Comparison of ENCODE assay signal across 8 cellular contexts in genomic region chr9:98775831-98776441, GRCh38. TPM values are rescaled to one million over a fixed set of nuclear protein-coding genes. Genes with fewer than 3 reads are reported as not detected.
DNase-seq lines count a peak whose midpoint lies in the region; ATAC-seq, FAIRE-seq and TF ChIP-seq lines count a peak whose summit lies in the region.

No MANE protein-coding gene starts in this region.

- H2BK120ac ChIP-seq in H1 (replicated peaks; ENCODE audit: low read depth, low read length) = no peak overlapping the region

- H3K79me1 ChIP-seq in H1 (ENCODE audit: low read depth, low read length) = no peaks in the 10 kb centered on the region

- H3K4me3 ChIP-seq in H1 (ENCODE audit: extremely low read depth in 1 of 4, insufficient read depth in 2 of 4, low read depth in 3 of 4, low read length in 4 of 4) = no peak overlapping the region
- H3K4me3 ChIP-seq in ovary = no peak overlapping the region

- no peak overlapping the region for H4K91ac ChIP-seq in H1 (replicated peaks; ENCODE audit: insufficient read length, low read length)

- no peak overlapping the region for H3K4me3 Mint-ChIP-seq in activated CD4-positive, alpha-beta T cell treated with anti-CD3 and anti-CD28 coated beads for 36 hours
- no peak overlapping the region for H3K4me3 Mint-ChIP-seq in mesothelial cell of epicardium

- peak; percentile 47 for DNase-seq in activated CD4-positive, alpha-beta T cell treated with anti-CD3 and anti-CD28 coated beads for 36 hours
- DNase-seq in activated CD4-positive, alpha-beta T cell treated with anti-CD3 and anti-CD28 coated beads, Interleukin-2, amount 50 U/mL, for 1 hour = no peak
- DNase-seq in KG1 (lab: John Stamatoyannopoulos, UW) (peak; percentile 28), SK-MEL-5 (ENCODE audit: low read depth, low spot score) (peak; percentile 83), H1 (ENCODE audit: low read depth in 1 of 2, low spot score in 2 of 2) (peak in 1 of 2 experiments; percentile 67), mesothelial cell of epicardium (ENCODE audit: low spot score in 2 of 2, unreplicated experiment in 2 of 2) (no peak), ovary (no peak)

- H3K4ac ChIP-seq in H1 (replicated peaks; ENCODE audit: insufficient read length, low read depth, low read length) = no peak overlapping the region

- intact Hi-C loops in activated CD4-positive, alpha-beta T cell treated with anti-CD3 and anti-CD28 coated beads for 36 hours (cut with DNase I, micrococcal nuclease) = loop anchor here (1.0 to 10.0 kb wide), 5 partner anchors 231 to 701 kb away; no protein-coding TSS in a partner anchor
- intact Hi-C loops in ovary (cut with DNase I) = loop anchor here in 2 of 4 donors (10.0 kb wide), 2 partner anchors 461 to 571 kb away; no protein-coding TSS in a partner anchor

- no peaks in the 10 kb centered on the region for H3K79me2 ChIP-seq in H1 (ENCODE audit: control insufficient read depth in 1 of 2, insufficient read depth in 2 of 2, low read length in 2 of 2)

- H3K9me3 ChIP-seq in H1 (ENCODE audit: insufficient read depth in 2 of 2, low read depth in 1 of 2, low read length in 1 of 2) = no peaks in the 10 kb centered on the region
- no peaks in the 10 kb centered on the region for H3K9me3 ChIP-seq in ovary

- FAIRE-seq in H1 (lab: Jason Lieb, UNC) = peak; percentile 94

- H3K9me3 Mint-ChIP-seq in activated CD4-positive, alpha-beta T cell treated with anti-CD3 and anti-CD28 coated beads for 36 hours (ENCODE audit: low read depth) = no peaks in the 10 kb centered on the region
- H3K9me3 Mint-ChIP-seq in mesothelial cell of epicardium = no peaks in the 10 kb centered on the region

- no peak overlapping the region for H3K18ac ChIP-seq in H1 (ENCODE audit: extremely low read depth, low read length)

- no peak overlapping the region for H2BK5ac ChIP-seq in H1 (ENCODE audit: low read depth, low read length)

- H3K4me1 Mint-ChIP-seq in activated CD4-positive, alpha-beta T cell treated with anti-CD3 and anti-CD28 coated beads for 36 hours = no peaks in the 10 kb centered on the region
- no peaks in the 10 kb centered on the region for H3K4me1 Mint-ChIP-seq in mesothelial cell of epicardium

- H3K36me3 Mint-ChIP-seq in activated CD4-positive, alpha-beta T cell treated with anti-CD3 and anti-CD28 coated beads for 36 hours (ENCODE audit: low read depth) = peaks cover 20% of the 10 kb centered on the region
- H3K36me3 Mint-ChIP-seq in mesothelial cell of epicardium = peaks cover 29% of the 10 kb centered on the region

- no peak overlapping the region for H2BK15ac ChIP-seq in H1 (ENCODE audit: low read length)

- TF ChIP-seq POLR2A in H1 (IDR thresholded peaks at IDR 0.05; ENCODE audit: control extremely low read depth in 1 of 2, low read depth in 2 of 2, low read length in 2 of 2) = no peak
- TF ChIP-seq POLR2A in ovary (IDR thresholded peaks at IDR 0.05) = no peak

- H2AFZ ChIP-seq in H1 (ENCODE audit: low read length) = no peak overlapping the region

- CTCF ChIA-PET in activated CD4-positive, alpha-beta T cell treated with anti-CD3 and anti-CD28 coated beads for 36 hours (lab: Charles Lee) = interaction anchor here (0.6 to 4.2 kb wide), 19 partner anchors 9 to 886 kb away, joined by 3 to 34 read pairs (median 4); no protein-coding TSS in a partner anchor
- CTCF ChIA-PET in H1 (lab: Charles Lee; ENCODE audit: partially characterized antibody) = interaction anchor here (0.6 to 4.7 kb wide), 54 partner anchors 8 to 873 kb away, joined by 3 to 41 read pairs (median 4); no protein-coding TSS in a partner anchor

- peak; percentile 52 to 86 (median 83) for TF ChIP-seq CTCF in H1 (IDR thresholded peaks at IDR 0.05; ENCODE audit: control extremely low read depth in 1 of 3, insufficient read depth in 1 of 3, low read depth in 1 of 3, low read length in 3 of 3)
- peak; percentile 62 for TF ChIP-seq CTCF in mesothelial cell of epicardium (IDR thresholded peaks at IDR 0.05; ENCODE audit: unreplicated experiment)
- no peak for TF ChIP-seq CTCF in ovary (IDR thresholded peaks at IDR 0.05)

- no peak overlapping the region for H4K5ac ChIP-seq in H1 (ENCODE audit: insufficient read length, low read depth, low read length)

- peaks cover 2 to 8% of the 10 kb centered on the region in 2 experiments for H4K20me1 ChIP-seq in H1 (replicated peaks in 1 of 2; ENCODE audit: control insufficient read depth in 1 of 2, insufficient read depth in 2 of 2, low read length in 2 of 2)

- H3K4me2 ChIP-seq in H1 (ENCODE audit: insufficient read depth in 1 of 2, low read depth in 2 of 2, low read length in 2 of 2) = no peak overlapping the region

- H3K56ac ChIP-seq in H1 (replicated peaks; ENCODE audit: insufficient read length, low read depth, low read length) = no peak overlapping the region

- POLR2A ChIA-PET in activated CD4-positive, alpha-beta T cell treated with anti-CD3 and anti-CD28 coated beads for 36 hours (lab: Charles Lee) = interaction anchor here (0.5 kb wide), 1 partner anchor 628 kb away, joined by 3 read pairs; no protein-coding TSS in a partner anchor
- POLR2A ChIA-PET in H1 (lab: Charles Lee; ENCODE audit: partially characterized antibody) = no interaction called here

- H4K8ac ChIP-seq in H1 (ENCODE audit: extremely low read depth, insufficient read depth, low read length) = no peak overlapping the region

- H3K23ac ChIP-seq in H1 (ENCODE audit: insufficient read length) = no peak overlapping the region

- no peak overlapping the region for H3K14ac ChIP-seq in H1 (ENCODE audit: insufficient read length)

- no peaks in the 10 kb centered on the region for H3K27me3 Mint-ChIP-seq in activated CD4-positive, alpha-beta T cell treated with anti-CD3 and anti-CD28 coated beads for 36 hours
- no peaks in the 10 kb centered on the region for H3K27me3 Mint-ChIP-seq in mesothelial cell of epicardium (ENCODE audit: low read depth)

- no peak for TF ChIP-seq EP300 in H1 (IDR thresholded peaks at IDR 0.05; ENCODE audit: borderline replicate concordance in 1 of 2, low read depth in 2 of 2, low read length in 2 of 2)
- TF ChIP-seq EP300 in ovary (IDR thresholded peaks at IDR 0.05) = no peak

- ATAC-seq in activated CD4-positive, alpha-beta T cell treated with anti-CD3 and anti-CD28 coated beads for 36 hours = no peak
- ATAC-seq in GM18511 (IDR thresholded peaks at IDR 0.05; ENCODE audit: unreplicated experiment) = no peak

- in situ Hi-C loops in SK-MEL-5 (cut with HindIII; ENCODE audit: low pct_unique_long_range_greater_than_20kb, low sequenced_read_pairs) = no loop called here

- no peak overlapping the region for H3K27ac Mint-ChIP-seq in activated CD4-positive, alpha-beta T cell treated with anti-CD3 and anti-CD28 coated beads for 36 hours
- no peak overlapping the region for H3K27ac Mint-ChIP-seq in mesothelial cell of epicardium

- H2AK5ac ChIP-seq in H1 (ENCODE audit: low read depth, low read length) = no peak overlapping the region

- H3K36me3 ChIP-seq in H1 (ENCODE audit: control insufficient read depth in 2 of 4, insufficient read depth in 4 of 4, low read length in 3 of 4) = peaks cover 16 to 40% (median 28%) of the 10 kb centered on the region in 4 experiments; a peak in 7 of 8 replicates
- no peaks in the 10 kb centered on the region for H3K36me3 ChIP-seq in ovary

- H3K27ac ChIP-seq in H1 (ENCODE audit: low read depth, low read length) = no peak overlapping the region
- H3K27ac ChIP-seq in ovary = no peak overlapping the region

- H3K23me2 ChIP-seq in H1 (ENCODE audit: low read depth, low read length) = no peaks in the 10 kb centered on the region

- TF ChIP-seq RAD21 in H1 (IDR thresholded peaks at IDR 0.05 in 1 of 2, conservative IDR thresholded peaks at IDR 0.05 in 1 of 2; ENCODE audit: low read depth in 2 of 2, low read length in 2 of 2) = peak; percentile 79 to 86

- H3K4me1 ChIP-seq in H1 (replicated peaks in 1 of 4; ENCODE audit: control insufficient read depth in 3 of 4, insufficient read depth in 4 of 4, low read length in 3 of 4) = no peaks in the 10 kb centered on the region
- no peaks in the 10 kb centered on the region for H3K4me1 ChIP-seq in ovary (ENCODE audit: insufficient read depth)

- no peak overlapping the region for H2BK20ac ChIP-seq in H1 (ENCODE audit: low read length)

- H3K27me3 ChIP-seq in H1 (replicated peaks in 1 of 4; ENCODE audit: control insufficient read depth in 3 of 4, extremely low read depth in 1 of 4, insufficient read depth in 3 of 4, low read length in 3 of 4) (no peaks in the 10 kb centered on the region), ovary (no peaks in the 10 kb centered on the region)

- H2BK12ac ChIP-seq in H1 (ENCODE audit: low read depth, low read length) = no peak overlapping the region

- H3K9ac ChIP-seq in H1 (replicated peaks in 1 of 4; ENCODE audit: extremely low read depth in 1 of 4, low read depth in 3 of 4, low read length in 3 of 4) = no peak overlapping the region

- WGBS in H1 (ENCODE audit: extremely low coverage in 1 of 2, insufficient coverage in 1 of 2, insufficient read length in 1 of 2, insufficient replicate concordance in 2 of 2, low coverage in 1 of 2, low lambda C conversion rate in 2 of 2, missing lambda C conversion rate in 1 of 2), 2 experiments = 46% methylated on average over 8 of the region's 8 CpGs; no CpG with 5 or more reads in 1 of the 2 experiments
- WGBS in ovary, 3 donors = 40 to 41% (median 40%) methylated on average over 8 of the region's 8 CpGs

RNA-seq across cellular contexts. Expression of gene ANKS6, which starts 20.4 kb away (rescaled TPM):
- 10 to 100 TPM; 15.8 to 17.4 TPM for total RNA-seq in activated CD4-positive, alpha-beta T cell treated with anti-CD3 and anti-CD28 coated beads for 36 hours
- 16.4 and 16.9 TPM in 2 replicates for total RNA-seq in SK-MEL-5 (2014; rRNA removed; shearing (Covaris generic))
- 24.5 and 30.3 TPM in 2 replicates for polyA plus RNA-seq in SK-MEL-5 (2015; cell fraction: cytosol; rRNA removed)
- 65.8 and 101 TPM in 2 replicates for polyA plus RNA-seq in SK-MEL-5 (2015; cell fraction: nucleus; rRNA removed)
- 56.3 and 61.2 TPM in 2 replicates for total RNA-seq in H1 (2021; fragmentation: NEBNext Ultra II Directional; extraction: Animal tissue kit (Norgen Biotek cat#: 25700))
- polyA plus RNA-seq in H1 (2011; rRNA removed) (34.1 and 50.9 TPM in 2 replicates), ovary (10 to 100 TPM in 1 of 2 donors, 1 to 10 TPM in 1; 7.4 to 12.9 TPM)
- 47.0 TPM for polyA plus RNA-seq in H1 (2011; cell fraction: cytosol; rRNA removed)
- polyA plus RNA-seq in H1 (2011; cell fraction: nucleus; rRNA removed) = 79.5 TPM
- polyA plus RNA-seq in H1 (2012, experiment 1 of 2) = 44.2 to 49.3 TPM (median 45.6 TPM) in 4 replicates
- 50.8 TPM for polyA plus RNA-seq in H1 (2012, experiment 2 of 2)
- polyA plus RNA-seq in H1 (2013, experiment 1 of 2) = 48.4 TPM
- 49.8 TPM for polyA plus RNA-seq in H1 (2013, experiment 2 of 2)
- polyA minus RNA-seq in H1 (2011; rRNA and poly(A)+ RNA removed) = 36.8 and 37.5 TPM in 2 replicates
- 30.2 TPM for polyA minus RNA-seq in H1 (2011; cell fraction: cytosol; rRNA and poly(A)+ RNA removed)
- polyA minus RNA-seq in H1 (2011; cell fraction: nucleus; rRNA and poly(A)+ RNA removed) = 44.6 TPM
- total RNA-seq in mesothelial cell of epicardium (40.5 to 48.6 TPM (median 42.0 TPM) in 3 replicates), ovary (10 to 100 TPM; 11.8 to 29.3 (median 18.6) TPM)

RNA-seq across cellular contexts. Expression of gene GALNT12, which starts 31.5 kb away (rescaled TPM):
- 10 to 100 TPM; 10.2 to 12.7 TPM for total RNA-seq in activated CD4-positive, alpha-beta T cell treated with anti-CD3 and anti-CD28 coated beads for 36 hours
- total RNA-seq in SK-MEL-5 (2014; rRNA removed; shearing (Covaris generic)) = 33.8 and 34.7 TPM in 2 replicates
- 36.2 and 50.4 TPM in 2 replicates for polyA plus RNA-seq in SK-MEL-5 (2015; cell fraction: cytosol; rRNA removed)
- polyA plus RNA-seq in SK-MEL-5 (2015; cell fraction: nucleus; rRNA removed) = 27.4 and 37.6 TPM in 2 replicates
- total RNA-seq in H1 (2021; fragmentation: NEBNext Ultra II Directional; extraction: Animal tissue kit (Norgen Biotek cat#: 25700)) = 17.5 and 19.6 TPM in 2 replicates
- polyA plus RNA-seq in H1 (2011; rRNA removed) (16.2 and 21.2 TPM in 2 replicates), ovary (1 to 10 TPM in 1 of 2 donors, under 1 TPM in 1; 0.51 to 3.5 TPM)
- 22.4 TPM for polyA plus RNA-seq in H1 (2011; cell fraction: cytosol; rRNA removed)
- polyA plus RNA-seq in H1 (2011; cell fraction: nucleus; rRNA removed) = 25.6 TPM
- polyA plus RNA-seq in H1 (2012, experiment 1 of 2) = 18.9 to 21.9 TPM (median 20.5 TPM) in 4 replicates
- 4.9 TPM for polyA plus RNA-seq in H1 (2012, experiment 2 of 2)
- 19.4 TPM for polyA plus RNA-seq in H1 (2013, experiment 1 of 2)
- 20.2 TPM for polyA plus RNA-seq in H1 (2013, experiment 2 of 2)
- 14.6 and 21.0 TPM in 2 replicates for polyA minus RNA-seq in H1 (2011; rRNA and poly(A)+ RNA removed)
- polyA minus RNA-seq in H1 (2011; cell fraction: cytosol; rRNA and poly(A)+ RNA removed) = 12.3 TPM
- 10.6 TPM for polyA minus RNA-seq in H1 (2011; cell fraction: nucleus; rRNA and poly(A)+ RNA removed)
- total RNA-seq in mesothelial cell of epicardium (10.1 to 10.6 TPM (median 10.3 TPM) in 3 replicates), ovary (1 to 10 TPM in 5 of 7 donors, under 1 TPM in 2; 0.23 to 7.0 (median 1.4) TPM)

Comparison
In these comparisons a context has a peak if more than half of its experiments do, and no peak if none do; other contexts are left out.
1. DNase-seq: peak in activated CD4-positive, alpha-beta T cell treated with anti-CD3 and anti-CD28 coated beads for 36 hours (single experiment), KG1 (single experiment) and SK-MEL-5 (single experiment); none in activated CD4-positive, alpha-beta T cell treated with anti-CD3 and anti-CD28 coated beads, Interleukin-2, amount 50 U/mL, for 1 hour (single experiment), mesothelial cell of epicardium (0 of 2) and ovary (0 of 5).
2. CTCF ChIP-seq: peak in H1 (3 of 3) and mesothelial cell of epicardium (single experiment); none in ovary (0 of 3).